In the genomic region with DNA sequence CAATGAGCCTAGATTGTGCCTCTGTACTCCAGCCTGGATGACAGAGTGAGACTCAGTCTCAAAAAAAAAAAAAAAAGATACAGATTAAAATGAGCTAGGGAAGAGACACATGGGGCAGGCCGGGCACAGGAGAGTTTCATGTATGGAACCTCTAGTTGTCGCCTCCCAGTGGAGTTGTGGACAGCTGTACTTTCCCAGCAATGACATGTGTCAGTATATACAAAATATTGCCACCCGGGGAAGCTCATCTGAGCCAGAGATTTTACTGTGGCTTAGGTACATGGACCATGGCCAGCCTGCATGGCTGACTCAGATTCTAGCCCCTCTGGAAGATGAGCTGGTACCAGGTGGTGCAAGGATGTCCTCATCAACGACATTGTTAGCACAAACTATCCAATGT, we compare ENCODE assay signal across 18 cellular contexts.
DNase-seq lines count a peak whose midpoint lies in the region; ATAC-seq and TF ChIP-seq lines count a peak whose summit lies in the region.
"Had no signal": no experiment of that assay in that cellular context is flagged by ENCODE, and none has a peak within 500 bp of the region (broad histone marks: within the 10 kb centered on the region; RNA-seq: fewer than 3 reads in every experiment).

No MANE protein-coding gene starts in this region.

- no peak overlapping the region for H2BK120ac ChIP-seq in mesenchymal stem cell (ENCODE audit: low read depth, low read length)

- H2BK5ac ChIP-seq in mesenchymal stem cell (ENCODE audit: low read depth, low read length, poor library complexity, severe bottlenecking), result no peak overlapping the region

- H3K14ac ChIP-seq in mesenchymal stem cell (ENCODE audit: low read length in 2 of 2), result no peak overlapping the region

- no peaks in the 10 kb centered on the region for H3K27me3 ChIP-seq in H7 (ENCODE audit: control insufficient read depth, insufficient read depth, low read length)
- peaks cover 26 to 52% of the 10 kb centered on the region in 2 experiments for H3K27me3 ChIP-seq in mesenchymal stem cell (ENCODE audit: control insufficient read depth in 1 of 2, insufficient read depth in 1 of 2, low read length in 2 of 2)
- H3K27me3 ChIP-seq: SJCRH30 had no signal

- no peaks in the 10 kb centered on the region for H3K79me1 ChIP-seq in mesenchymal stem cell (replicated peaks; ENCODE audit: low read length, poor library complexity, severe bottlenecking)

- H3K9ac ChIP-seq in mesenchymal stem cell (ENCODE audit: low read length), result no peak overlapping the region
- H3K9ac ChIP-seq: GM23248, KMS-11 had no signal

- H3K9me3 ChIP-seq in mesenchymal stem cell (ENCODE audit: control insufficient read depth, low read length), result no peaks in the 10 kb centered on the region
- H3K9me3 ChIP-seq: SJCRH30 had no signal

- H2AFZ ChIP-seq in mesenchymal stem cell (ENCODE audit: low read depth, low read length), result no peak overlapping the region
- H2AFZ ChIP-seq: GM23248 had no signal

- no peak overlapping the region for H2AK5ac ChIP-seq in mesenchymal stem cell (ENCODE audit: low read length, severe bottlenecking)

- peaks cover 3% of the 10 kb centered on the region for H3K4me1 ChIP-seq in mesenchymal stem cell (ENCODE audit: control insufficient read depth, insufficient read depth, low read depth, low read length)
- H3K4me1 ChIP-seq: SJCRH30 had no signal

- H4K8ac ChIP-seq in mesenchymal stem cell (ENCODE audit: low read length), result no peak overlapping the region

- 0 out of 2 replicates have a peak, but pooled peaks have one; percentile 11 for TF ChIP-seq CTCF in 22Rv1 (IDR thresholded peaks at IDR 0.05)

- no peak overlapping the region for H3K23ac ChIP-seq in mesenchymal stem cell (ENCODE audit: low read length in 2 of 2)

- 85% methylated on average over 4 of the region's 4 CpGs for WGBS in mesenchymal stem cell

- no peak overlapping the region for H3K4ac ChIP-seq in mesenchymal stem cell (ENCODE audit: low read depth in 1 of 2, low read length in 2 of 2)

- H4K91ac ChIP-seq in mesenchymal stem cell (ENCODE audit: low read length), result no peak overlapping the region

- ATAC-seq in GM18907 (IDR thresholded peaks at IDR 0.05; ENCODE audit: unreplicated experiment), result no peak
- ATAC-seq: PC-3, Right ventricle myocardium inferior, SK-N-SH treated with all-trans-retinoic acid at 6 μM for 48 hours had no signal

- no peak overlapping the region for H2BK12ac ChIP-seq in mesenchymal stem cell (ENCODE audit: low read length in 2 of 2)

- H2BK15ac ChIP-seq in mesenchymal stem cell (ENCODE audit: low read depth, poor library complexity, severe bottlenecking), result no peak overlapping the region

- H3K27ac ChIP-seq in 22Rv1 (no peak overlapping the region), mesenchymal stem cell (ENCODE audit: low read length, poor library complexity, severe bottlenecking) (no peak overlapping the region)
- H3K27ac ChIP-seq: GM23248, KMS-11, SJCRH30 had no signal

- H3K36me3 ChIP-seq in H7 (replicated peaks; ENCODE audit: control insufficient read depth, insufficient read depth, low read length) (peaks cover 1% of the 10 kb centered on the region), mesenchymal stem cell (ENCODE audit: control insufficient read depth in 1 of 2, insufficient read depth in 2 of 2, low read depth in 1 of 2, low read length in 2 of 2) (no peaks in the 10 kb centered on the region)
- H3K36me3 ChIP-seq: SJCRH30 had no signal

- peak overlapping the region in 1 of 2 experiments; percentile 7 for H3K18ac ChIP-seq in mesenchymal stem cell (ENCODE audit: low read depth in 1 of 2, low read length in 2 of 2)

- H3K4me3 ChIP-seq in H7 (ENCODE audit: insufficient read depth, low read depth, low read length), result no peak overlapping the region
- peak overlapping the region in 1 of 2 experiments; percentile 22 for H3K4me3 ChIP-seq in mesenchymal stem cell (ENCODE audit: insufficient read depth in 1 of 2, low read depth in 1 of 2, low read length in 2 of 2)
- H3K4me3 ChIP-seq: GM23248, SJCRH30 had no signal

- peak; percentile 18 for DNase-seq in DMS53 (lab: John Stamatoyannopoulos, UW)
- no peak for DNase-seq in DMS53 treated with DMSO at 0.1 percent for 48 hours (lab: John Stamatoyannopoulos, UW; ENCODE audit: unreplicated experiment)
- DNase-seq in LHCN-M2 (ENCODE audit: low read depth), result peak; percentile 1
- DNase-seq in left kidney (ENCODE audit: low read depth, low spot score), result peak; percentile 64
- no peak for DNase-seq in H7
- no peak for DNase-seq in mesenchymal stem cell
- DNase-seq: 8988T, DMS153, GM23248, H9, NCI-H2029 treated with DMSO at 0.1 percent for 48 hours, PC-3, SJCRH30 had no signal

- no peak overlapping the region for H3K4me2 ChIP-seq in mesenchymal stem cell (ENCODE audit: low read length, poor library complexity, severe bottlenecking)
- H3K4me2 ChIP-seq: KMS-11 had no signal

Comparison
In these comparisons a context has a peak if more than half of its experiments do, and no peak if none do; other contexts are left out.
1. DNase-seq: peak in DMS53 (single experiment), LHCN-M2 (single experiment) and left kidney (single experiment); none in DMS53 treated with DMSO at 0.1 percent for 48 hours (single experiment), H7 (single experiment) and mesenchymal stem cell (single experiment).